ENCODE assay signal across 10 cellular contexts in genomic region chr10:17075510-17075909, GRCh38. TPM values are rescaled to one million over a fixed set of nuclear protein-coding genes. Genes with fewer than 3 reads are reported as not detected.
DNase-seq lines count a peak whose midpoint lies in the region; ATAC-seq and TF ChIP-seq lines count a peak whose summit lies in the region.
"Had no signal": no experiment of that assay in that cellular context is flagged by ENCODE, and none has a peak within 500 bp of the region (broad histone marks: within the 10 kb centered on the region; RNA-seq: fewer than 3 reads in every experiment).

No MANE protein-coding gene starts in this region.

- no peaks in the 10 kb centered on the region for H3K9me3 ChIP-seq in RWPE2 (ENCODE audit: severe bottlenecking)

- peaks cover 56% of the 10 kb centered on the region for H3K4me1 Mint-ChIP-seq in osteocyte (ENCODE audit: unreplicated experiment)

- peak overlapping the region; percentile 89 for H3K27ac ChIP-seq in RWPE2 (ENCODE audit: poor library complexity, severe bottlenecking)
- H3K27ac ChIP-seq: VCaP had no signal

- no peak overlapping the region for H3K4me3 Mint-ChIP-seq in osteocyte (ENCODE audit: unreplicated experiment)

- H3K27me3 Mint-ChIP-seq in osteocyte (ENCODE audit: unreplicated experiment) = no peaks in the 10 kb centered on the region

- peak overlapping the region; percentile 98 for H3K27ac Mint-ChIP-seq in osteocyte (ENCODE audit: unreplicated experiment)

- no peak overlapping the region for H3K4me3 ChIP-seq in RWPE2 (ENCODE audit: severe bottlenecking)
- H3K4me3 ChIP-seq in fibroblast of mammary gland (ENCODE audit: control insufficient read depth, low read depth, low read length) = no peak overlapping the region

- H3K4me1 ChIP-seq in RWPE2 (ENCODE audit: insufficient read depth, poor library complexity, severe bottlenecking) = peaks cover 26% of the 10 kb centered on the region

- peak; percentile 34 for DNase-seq in COLO829 (ENCODE audit: low spot score)
- peak; percentile 45 for DNase-seq in RWPE2 (ENCODE audit: low spot score)
- peak; percentile 97 for DNase-seq in fibroblast of mammary gland (ENCODE audit: low read depth)
- DNase-seq in osteocyte (ENCODE audit: extremely low spot score, unreplicated experiment) = no peak
- no peak for DNase-seq in DMS153 treated with DMSO at 0.1 percent for 48 hours (lab: John Stamatoyannopoulos, UW; ENCODE audit: unreplicated experiment)
- no peak for DNase-seq in activated gamma-delta T cell treated with Interleukin-2 at 50 U/mL for 16 hours
- no peak for DNase-seq in NCI-H1092 treated with DMSO at 0.1 percent for 48 hours (lab: John Stamatoyannopoulos, UW)
- DNase-seq in hippocampal formation (lab: John Stamatoyannopoulos, UW) = no peak
- DNase-seq: GDM1 had no signal

- no peaks in the 10 kb centered on the region for H3K27me3 ChIP-seq in RWPE2 (ENCODE audit: insufficient read depth, poor library complexity, severe bottlenecking)

- peak; percentile 95 for ATAC-seq in RWPE2 (ENCODE audit: low read depth)

- peaks cover 1% of the 10 kb centered on the region for H3K36me3 Mint-ChIP-seq in osteocyte (ENCODE audit: unreplicated experiment)

- TF ChIP-seq CTCF in RWPE2 (IDR thresholded peaks at IDR 0.05; ENCODE audit: poor library complexity, severe bottlenecking) (no peak), fibroblast of mammary gland (conservative IDR thresholded peaks at IDR 0.05; ENCODE audit: control insufficient read depth, insufficient read depth, low read depth, low read length) (no peak), osteocyte (IDR thresholded peaks at IDR 0.05) (no peak)

- no peaks in the 10 kb centered on the region for H3K36me3 ChIP-seq in RWPE2 (ENCODE audit: low read depth)

- no peaks in the 10 kb centered on the region for H3K9me3 Mint-ChIP-seq in osteocyte (ENCODE audit: unreplicated experiment)

RNA-seq across cellular contexts. Expression of gene CUBN, which starts 54.1 kb away (rescaled TPM):
- total RNA-seq in osteocyte = 1.4 and 1.7 TPM in 2 replicates

Comparison
In these comparisons a context has a peak if more than half of its experiments do, and no peak if none do; other contexts are left out.
1. DNase-seq: peak in COLO829 (single experiment), RWPE2 (single experiment) and fibroblast of mammary gland (single experiment); none in osteocyte (single experiment), DMS153 treated with DMSO at 0.1 percent for 48 hours (single experiment), activated gamma-delta T cell treated with Interleukin-2 at 50 U/mL for 16 hours (single experiment), NCI-H1092 treated with DMSO at 0.1 percent for 48 hours (single experiment) and hippocampal formation (0 of 2).